Comparison of ENCODE assay signal across 18 cellular contexts in genomic region chr6:119237177-119237715, GRCh38.
DNase-seq lines count a peak whose midpoint lies in the region; ATAC-seq, FAIRE-seq and TF ChIP-seq lines count a peak whose summit lies in the region.
"Had no signal": no experiment of that assay in that cellular context is flagged by ENCODE, and none has a peak within 500 bp of the region (broad histone marks: within the 10 kb centered on the region; RNA-seq: fewer than 3 reads in every experiment).

No MANE protein-coding gene starts in this region.

- H3K4me3 ChIP-seq in A549 (no peak overlapping the region), fibroblast of mammary gland (ENCODE audit: control insufficient read depth, low read depth, low read length) (no peak overlapping the region), sigmoid colon (no peak overlapping the region)
- H3K4me3 ChIP-seq: colonic mucosa, transverse colon had no signal

- H3K27me3 ChIP-seq in sigmoid colon = no peaks in the 10 kb centered on the region
- H3K27me3 ChIP-seq: colonic mucosa, transverse colon had no signal

- ATAC-seq in A549 (no peak), HG03520 (IDR thresholded peaks at IDR 0.05; ENCODE audit: unreplicated experiment) (no peak)
- ATAC-seq: CD8-positive, alpha-beta T cell had no signal

- 51% methylated on average over 7 of the region's 7 CpGs for WGBS in A549 (ENCODE audit: missing lambda C conversion rate)
- WGBS in sigmoid colon, 2 donors = 38 to 82% methylated on average over 7 of the region's 7 CpGs

- TF ChIP-seq CTCF in A549 (IDR thresholded peaks at IDR 0.05) = no peak
- no peak for TF ChIP-seq CTCF in fibroblast of mammary gland (conservative IDR thresholded peaks at IDR 0.05; ENCODE audit: control insufficient read depth, insufficient read depth, low read depth, low read length)
- TF ChIP-seq CTCF in sigmoid colon (IDR thresholded peaks at IDR 0.05) = no peak

- peaks cover 0 to 10% (median 0%) of the 10 kb centered on the region in 4 donors for H3K36me3 ChIP-seq in sigmoid colon
- H3K36me3 ChIP-seq: colonic mucosa, transverse colon had no signal

- no peak for TF ChIP-seq EP300 in A549 (IDR thresholded peaks at IDR 0.05)
- TF ChIP-seq EP300 in sigmoid colon (IDR thresholded peaks at IDR 0.05) = no peak

- no peak overlapping the region for H3K4me2 ChIP-seq in A549

- no peak overlapping the region for H3K27ac ChIP-seq in A549
- no peak overlapping the region for H3K27ac ChIP-seq in sigmoid colon
- H3K27ac ChIP-seq: colonic mucosa, RWPE1, transverse colon had no signal

- CTCF ChIA-PET in A549 (lab: Yijun Ruan, JAX) = no interaction called here

- H3K9me3 ChIP-seq in A549 = no peaks in the 10 kb centered on the region
- no peaks in the 10 kb centered on the region for H3K9me3 ChIP-seq in sigmoid colon
- H3K9me3 ChIP-seq: colonic mucosa, transverse colon had no signal

- no peak for TF ChIP-seq RAD21 in A549 (conservative IDR thresholded peaks at IDR 0.05 in 1 of 2, IDR thresholded peaks at IDR 0.05 in 1 of 2)

- DNase-seq in A549 (ENCODE audit: low read depth in 1 of 2, low spot score in 1 of 2) = no peak
- DNase-seq in GM18507 (ENCODE audit: extremely low spot score, insufficient read length, low read depth) = no peak
- DNase-seq in RCC 7860 (ENCODE audit: low spot score) = no peak
- DNase-seq in fibroblast of mammary gland (ENCODE audit: low read depth) = peak; percentile 11
- DNase-seq in sigmoid colon = no peak
- no peak for DNase-seq in cerebellar cortex (ENCODE audit: low spot score)
- DNase-seq in activated CD8-positive, alpha-beta memory T cell treated with anti-CD3 and anti-CD28 coated beads for 24 hours = no peak
- DNase-seq: activated CD4-positive, alpha-beta T cell treated with anti-CD3 and anti-CD28 coated beads, Interleukin-2, amount 10 ng/mL, durations not matched to agents 24 days and 14 days; activated naive CD8-positive, alpha-beta T cell treated with anti-CD3 and anti-CD28 coated beads for 36 hours; CD8-positive, alpha-beta T cell; colonic mucosa; HFFc6; NCI-H146; NCI-H226; stimulated activated CD4-positive, alpha-beta T cell treated with anti-CD3 and anti-CD28 coated beads, Interleukin-4, amount 100 ng/mL, for 1 hour; transverse colon had no signal

- POLR2A ChIA-PET in A549 (lab: Yijun Ruan, JAX) = no interaction called here

- FAIRE-seq in A549 (lab: Jason Lieb, UNC) (peak; percentile 100), GM18507 (lab: Jason Lieb, UNC) (peak; percentile 100), RCC 7860 (lab: Jason Lieb, UNC) (peak; percentile 98)

- H3K4me1 ChIP-seq in A549 (no peaks in the 10 kb centered on the region), sigmoid colon (peaks cover 0 to 15% (median 11%) of the 10 kb centered on the region in 4 donors)
- H3K4me1 ChIP-seq: colonic mucosa had no signal

- intact Hi-C loops in sigmoid colon (cut with DNase I) = no loop called here

- no peak for TF ChIP-seq POLR2A in A549 (IDR thresholded peaks at IDR 0.05; ENCODE audit: low read length)
- no peak for TF ChIP-seq POLR2A in sigmoid colon (IDR thresholded peaks at IDR 0.05)

TF ChIP-seq in A549, 52 proteins besides CTCF, POLR2A, EP300 and RAD21:
- TF ChIP-seq, protein P1, sequence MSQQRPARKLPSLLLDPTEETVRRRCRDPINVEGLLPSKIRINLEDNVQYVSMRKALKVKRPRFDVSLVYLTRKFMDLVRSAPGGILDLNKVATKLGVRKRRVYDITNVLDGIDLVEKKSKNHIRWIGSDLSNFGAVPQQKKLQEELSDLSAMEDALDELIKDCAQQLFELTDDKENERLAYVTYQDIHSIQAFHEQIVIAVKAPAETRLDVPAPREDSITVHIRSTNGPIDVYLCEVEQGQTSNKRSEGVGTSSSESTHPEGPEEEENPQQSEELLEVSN (IDR thresholded peaks at IDR 0.05; ENCODE audit: borderline replicate concordance, low read depth) = no peak
- TF ChIP-seq ELK1 (IDR thresholded peaks at IDR 0.05; ENCODE audit: low read depth, low read length) (no peak), CEBPB (IDR thresholded peaks at IDR 0.05) (no peak), RARB (CRISPR knock-in tag; IDR thresholded peaks at IDR 0.05) (no peak), MAFK (IDR thresholded peaks at IDR 0.05; ENCODE audit: partially characterized antibody) (no peak), BHLHE40 (IDR thresholded peaks at IDR 0.05; ENCODE audit: low read depth, low read length) (no peak), CBX8 (IDR thresholded peaks at IDR 0.05) (no peak), RNF2 (IDR thresholded peaks at IDR 0.05; ENCODE audit: borderline replicate concordance, low read depth) (no peak), KDM1A (IDR thresholded peaks at IDR 0.05; ENCODE audit: low read depth) (no peak), MAZ (IDR thresholded peaks at IDR 0.05; ENCODE audit: borderline replicate concordance, low read depth, low read length) (no peak), MYC (IDR thresholded peaks at IDR 0.05; ENCODE audit: borderline replicate concordance, low read length) (no peak), GATA3 (IDR thresholded peaks at IDR 0.05; ENCODE audit: borderline replicate concordance) (no peak), HES2 (IDR thresholded peaks at IDR 0.05) (no peak), HOXA7 (CRISPR knock-in tag; IDR thresholded peaks at IDR 0.05) (no peak), POLR2AphosphoS2 (conservative IDR thresholded peaks at IDR 0.05; ENCODE audit: low read length) (no peak), NR3C1 (IDR thresholded peaks at IDR 0.05) (no peak), CBX2 (IDR thresholded peaks at IDR 0.05; ENCODE audit: borderline replicate concordance, low read depth) (no peak), USF2 (IDR thresholded peaks at IDR 0.05) (no peak), HOXB13 (CRISPR knock-in tag; IDR thresholded peaks at IDR 0.05; ENCODE audit: low read depth) (no peak)
- TF ChIP-seq, protein P2, sequence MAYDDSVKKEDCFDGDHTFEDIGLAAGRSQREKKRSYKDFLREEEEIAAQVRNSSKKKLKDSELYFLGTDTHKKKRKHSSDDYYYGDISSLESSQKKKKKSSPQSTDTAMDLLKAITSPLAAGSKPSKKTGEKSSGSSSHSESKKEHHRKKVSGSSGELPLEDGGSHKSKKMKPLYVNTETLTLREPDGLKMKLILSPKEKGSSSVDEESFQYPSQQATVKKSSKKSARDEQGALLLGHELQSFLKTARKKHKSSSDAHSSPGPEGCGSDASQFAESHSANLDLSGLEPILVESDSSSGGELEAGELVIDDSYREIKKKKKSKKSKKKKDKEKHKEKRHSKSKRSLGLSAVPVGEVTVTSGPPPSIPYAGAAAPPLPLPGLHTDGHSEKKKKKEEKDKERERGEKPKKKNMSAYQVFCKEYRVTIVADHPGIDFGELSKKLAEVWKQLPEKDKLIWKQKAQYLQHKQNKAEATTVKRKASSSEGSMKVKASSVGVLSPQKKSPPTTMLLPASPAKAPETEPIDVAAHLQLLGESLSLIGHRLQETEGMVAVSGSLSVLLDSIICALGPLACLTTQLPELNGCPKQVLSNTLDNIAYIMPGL (CRISPR knock-in tag; IDR thresholded peaks at IDR 0.05; ENCODE audit: borderline replicate concordance) = no peak
